In the genomic region with DNA sequence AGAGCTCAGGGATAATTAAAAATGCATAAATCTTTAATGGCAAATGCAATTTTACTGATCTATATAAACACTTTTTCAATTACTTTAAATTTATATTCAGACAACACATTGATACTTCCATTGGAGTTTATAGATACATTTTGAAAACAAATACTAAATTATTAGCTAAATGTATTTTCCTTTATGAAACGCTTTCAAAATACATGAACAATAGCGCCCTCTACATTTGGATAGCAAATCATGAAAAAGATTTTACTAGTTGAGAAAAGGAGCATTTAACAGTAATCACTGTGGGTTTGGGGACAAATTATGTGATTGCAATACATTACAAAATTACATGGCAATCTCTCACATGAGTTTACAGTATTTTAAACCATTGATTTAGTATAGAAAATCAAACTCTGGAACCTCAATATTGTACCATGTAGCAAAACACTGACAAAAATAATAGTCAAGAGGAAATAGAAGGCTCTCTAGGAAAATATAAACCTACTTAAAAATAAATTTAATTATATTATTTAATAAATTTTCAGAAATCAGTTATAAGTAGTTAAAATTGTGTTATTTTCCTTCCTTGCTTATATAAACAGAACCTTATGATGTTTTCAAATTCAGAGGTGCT, we compare ENCODE assay signal across 9 cellular contexts.
DNase-seq lines count a peak whose midpoint lies in the region; ATAC-seq, FAIRE-seq and TF ChIP-seq lines count a peak whose summit lies in the region.
"Had no signal": no experiment of that assay in that cellular context is flagged by ENCODE, and none has a peak within 500 bp of the region (broad histone marks: within the 10 kb centered on the region; RNA-seq: fewer than 3 reads in every experiment).

No MANE protein-coding gene starts in this region.

- H2AFZ ChIP-seq in osteoblast (ENCODE audit: low read length): no peak overlapping the region

- H3K27me3 ChIP-seq in bronchial epithelial cell (ENCODE audit: control insufficient read depth, insufficient read depth, low read length): no peaks in the 10 kb centered on the region
- H3K27me3 ChIP-seq in osteoblast (ENCODE audit: insufficient read depth, low read length): no peaks in the 10 kb centered on the region

- no peaks in the 10 kb centered on the region for H3K27me3 Mint-ChIP-seq in stimulated activated naive CD8-positive, alpha-beta T cell treated with anti-CD3 and anti-CD28 coated beads, Interleukin-15, amount 100 ng/mL, for 72 hours

- no peaks in the 10 kb centered on the region for H3K9me3 ChIP-seq in osteoblast (ENCODE audit: low read depth, low read length)

- no peak for ATAC-seq in GM18517 (IDR thresholded peaks at IDR 0.05; ENCODE audit: unreplicated experiment)
- no peak for ATAC-seq in stimulated activated naive CD8-positive, alpha-beta T cell treated with anti-CD3 and anti-CD28 coated beads, Interleukin-15, amount 100 ng/mL, for 72 hours

- no peaks in the 10 kb centered on the region for H4K20me1 ChIP-seq in osteoblast (ENCODE audit: insufficient read depth, low read length)

- peaks cover 3% of the 10 kb centered on the region for H3K4me1 ChIP-seq in osteoblast (ENCODE audit: insufficient read depth, low read length)

- no peaks in the 10 kb centered on the region for H3K9me3 Mint-ChIP-seq in stimulated activated naive CD8-positive, alpha-beta T cell treated with anti-CD3 and anti-CD28 coated beads, Interleukin-15, amount 100 ng/mL, for 72 hours

- H3K36me3 ChIP-seq in bronchial epithelial cell (ENCODE audit: control insufficient read depth, insufficient read depth, low read length) (no peaks in the 10 kb centered on the region), osteoblast (ENCODE audit: insufficient read depth, low read length) (no peaks in the 10 kb centered on the region)

- TF ChIP-seq CTCF in bronchial epithelial cell (IDR thresholded peaks at IDR 0.05; ENCODE audit: insufficient read depth, low read length, severe bottlenecking) (no peak), osteoblast (IDR thresholded peaks at IDR 0.05; ENCODE audit: extremely low read depth, low read depth, low read length) (peak; percentile 67)

- no peaks in the 10 kb centered on the region for H3K79me2 ChIP-seq in osteoblast (ENCODE audit: insufficient read depth, low read length)

- peak; percentile 3 for DNase-seq in DMS79 treated with DMSO at 0.1 percent for 48 hours (lab: John Stamatoyannopoulos, UW)
- no peak for DNase-seq in DMS79 (lab: John Stamatoyannopoulos, UW)
- DNase-seq in NCI-H1694 treated with DMSO at 0.1 percent for 48 hours (lab: John Stamatoyannopoulos, UW): peak; percentile 54
- peak; percentile 8 for DNase-seq in bronchial epithelial cell (ENCODE audit: low read depth)
- no peak for DNase-seq in osteoblast (ENCODE audit: insufficient read length, low spot score, missing footprints)
- DNase-seq in HPDE6-E6E7 (ENCODE audit: extremely low spot score): no peak
- no peak for DNase-seq in stimulated activated naive CD8-positive, alpha-beta T cell treated with anti-CD3 and anti-CD28 coated beads, Interleukin-15, amount 100 ng/mL, for 72 hours
- DNase-seq: activated naive CD4-positive, alpha-beta T cell treated with anti-CD3 and anti-CD28 coated beads for 36 hours had no signal

- no peak overlapping the region for H3K27ac Mint-ChIP-seq in stimulated activated naive CD8-positive, alpha-beta T cell treated with anti-CD3 and anti-CD28 coated beads, Interleukin-15, amount 100 ng/mL, for 72 hours
- H3K27ac Mint-ChIP-seq: activated naive CD4-positive, alpha-beta T cell treated with anti-CD3 and anti-CD28 coated beads for 36 hours had no signal

- H3K4me3 Mint-ChIP-seq in stimulated activated naive CD8-positive, alpha-beta T cell treated with anti-CD3 and anti-CD28 coated beads, Interleukin-15, amount 100 ng/mL, for 72 hours: no peak overlapping the region
- H3K4me3 Mint-ChIP-seq: activated naive CD4-positive, alpha-beta T cell treated with anti-CD3 and anti-CD28 coated beads for 36 hours had no signal

- H3K4me3 ChIP-seq in bronchial epithelial cell (ENCODE audit: low read depth, low read length) (no peak overlapping the region), osteoblast (ENCODE audit: insufficient read depth, low read length) (no peak overlapping the region)

- no peak overlapping the region for H3K27ac ChIP-seq in osteoblast (ENCODE audit: low read depth, low read length)

- H3K4me1 Mint-ChIP-seq in stimulated activated naive CD8-positive, alpha-beta T cell treated with anti-CD3 and anti-CD28 coated beads, Interleukin-15, amount 100 ng/mL, for 72 hours: no peaks in the 10 kb centered on the region

- no peak overlapping the region for H3K4me2 ChIP-seq in osteoblast (ENCODE audit: insufficient read depth, low read length)

- FAIRE-seq in bronchial epithelial cell (lab: Jason Lieb, UNC): no peak

Comparison
In these comparisons a context has a peak if more than half of its experiments do, and no peak if none do; other contexts are left out.
1. DNase-seq: peak in DMS79 treated with DMSO at 0.1 percent for 48 hours (single experiment), NCI-H1694 treated with DMSO at 0.1 percent for 48 hours (single experiment) and bronchial epithelial cell (single experiment); none in DMS79 (single experiment), osteoblast (single experiment), HPDE6-E6E7 (single experiment) and stimulated activated naive CD8-positive, alpha-beta T cell treated with anti-CD3 and anti-CD28 coated beads, Interleukin-15, amount 100 ng/mL, for 72 hours (0 of 2).